ENCODE assay signal across 8 cellular contexts in the genomic region with DNA sequence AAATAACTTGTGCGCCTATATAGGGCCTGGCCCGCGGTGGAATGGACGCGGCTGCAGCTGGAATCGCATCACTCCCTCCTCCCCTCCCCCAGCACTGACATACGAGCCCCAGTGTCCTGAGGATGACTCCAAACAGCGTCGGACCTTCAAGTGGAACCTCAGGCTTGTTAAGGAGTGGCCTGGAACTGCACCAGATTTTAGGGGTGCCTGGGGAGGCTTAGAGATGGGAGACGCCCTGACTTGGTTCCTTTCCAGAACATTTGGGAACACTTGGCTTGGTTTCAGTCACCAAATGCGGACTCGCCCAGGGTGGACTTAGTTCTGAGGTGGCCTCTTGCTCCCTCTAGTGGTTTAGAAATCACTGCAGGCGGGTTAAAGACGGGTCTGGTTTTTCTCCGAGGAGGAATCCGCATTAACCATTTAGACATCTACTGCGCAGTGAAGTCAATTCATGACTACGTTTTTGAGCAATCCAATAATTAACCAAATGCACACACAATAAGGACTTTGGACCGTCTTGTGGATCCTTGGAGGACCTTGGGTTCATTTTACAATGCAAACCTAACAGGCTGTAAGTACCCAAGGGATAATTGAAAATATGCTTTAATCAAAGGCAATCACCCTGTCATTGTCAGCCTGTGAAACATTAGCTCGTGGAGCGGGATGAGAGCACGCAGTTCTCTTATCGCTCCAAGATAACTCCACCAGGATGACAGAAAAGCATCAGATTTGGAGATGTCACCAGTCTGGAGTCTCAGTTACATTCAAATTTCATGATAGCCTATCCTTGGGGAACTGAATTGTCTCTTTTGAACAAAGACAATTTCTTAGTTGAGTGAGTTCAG. TPM values are rescaled to one million over a fixed set of nuclear protein-coding genes. Genes with fewer than 3 reads are reported as not detected.
A peak's percentile ranks its signal among the peaks of the same experiment; 100 is the strongest.
DNase-seq lines count a peak whose midpoint lies in the region; ATAC-seq, FAIRE-seq and TF ChIP-seq lines count a peak whose summit lies in the region.

No MANE protein-coding gene starts in this region.

- no peak overlapping the region for H3K9ac ChIP-seq in liver (ENCODE audit: low read depth in 1 of 2, low read length in 2 of 2)

- peaks cover 4% of the 10 kb centered on the region for H3K4me1 Mint-ChIP-seq in activated CD4-positive, alpha-beta T cell treated with anti-CD3 and anti-CD28 coated beads, Interleukin-2, amount 10 ng/mL, durations not matched to agents 24 days and 14 days

- H3K27me3 Mint-ChIP-seq in activated CD4-positive, alpha-beta T cell treated with anti-CD3 and anti-CD28 coated beads, Interleukin-2, amount 10 ng/mL, durations not matched to agents 24 days and 14 days = peaks cover 26% of the 10 kb centered on the region

- peaks cover 29% of the 10 kb centered on the region for H3K27me3 ChIP-seq in ectodermal cell (ENCODE audit: control insufficient read depth, insufficient read depth, low read length, poor library complexity, severe bottlenecking)
- H3K27me3 ChIP-seq in liver (ENCODE audit: control insufficient read depth in 4 of 4, insufficient read depth in 4 of 4, low read length in 3 of 4) = no peaks in the 10 kb centered on the region

- H3K9me3 Mint-ChIP-seq in activated CD4-positive, alpha-beta T cell treated with anti-CD3 and anti-CD28 coated beads, Interleukin-2, amount 10 ng/mL, durations not matched to agents 24 days and 14 days = no peaks in the 10 kb centered on the region

- peak; percentile 78 for FAIRE-seq in GM12892 (lab: Jason Lieb, UNC)

- H3K9me3 ChIP-seq in ectodermal cell (ENCODE audit: control insufficient read depth, low read length) = no peaks in the 10 kb centered on the region
- H3K9me3 ChIP-seq in liver (ENCODE audit: control insufficient read depth in 4 of 4, low read length in 3 of 4) = no peaks in the 10 kb centered on the region

- peak overlapping the region; percentile 24 for H3K4me3 ChIP-seq in ectodermal cell (ENCODE audit: insufficient read depth, low read depth, low read length)
- H3K4me3 ChIP-seq in liver (ENCODE audit: low read depth in 1 of 3, low read length in 3 of 3) = peak overlapping the region; percentile 41 to 77 (median 56)

- no peak for DNase-seq in GM12892 (ENCODE audit: insufficient read length)
- DNase-seq in NCI-H446 treated with DMSO at 0.1 percent for 48 hours (lab: John Stamatoyannopoulos, UW) = peak; percentile 39
- peak; percentile 87 for DNase-seq in activated CD4-positive, alpha-beta T cell treated with anti-CD3 and anti-CD28 coated beads, Interleukin-2, amount 10 ng/mL, durations not matched to agents 24 days and 14 days
- DNase-seq in stimulated activated CD4-positive, alpha-beta T cell treated with anti-CD3 and anti-CD28 coated beads, TNF-alpha, amount 100 ng/mL, for 4 hours (ENCODE audit: low read depth in 3 of 3) = peak in 2 of 3 experiments; percentile 8 to 24

- no peaks in the 10 kb centered on the region for H3K36me3 Mint-ChIP-seq in activated CD4-positive, alpha-beta T cell treated with anti-CD3 and anti-CD28 coated beads, Interleukin-2, amount 10 ng/mL, durations not matched to agents 24 days and 14 days (ENCODE audit: low read depth)

- peak; percentile 99 to 100 for TF ChIP-seq RAD21 in liver (IDR thresholded peaks at IDR 0.05)

- H3K4me1 ChIP-seq in ectodermal cell (ENCODE audit: control insufficient read depth, insufficient read depth, low read length) (no peaks in the 10 kb centered on the region), liver (ENCODE audit: control insufficient read depth in 4 of 4, insufficient read depth in 4 of 4, low read length in 3 of 4) (peaks cover 0 to 5% (median 4%) of the 10 kb centered on the region in 4 donors)

- peak overlapping the region; percentile 49 for H3K4me3 Mint-ChIP-seq in activated CD4-positive, alpha-beta T cell treated with anti-CD3 and anti-CD28 coated beads, Interleukin-2, amount 10 ng/mL, durations not matched to agents 24 days and 14 days

- WGBS in ectodermal cell, 2 experiments = 6 to 7% methylated on average over 23 of the region's 23 CpGs
- under 1% methylated on average over 23 of the region's 23 CpGs for WGBS in liver

- TF ChIP-seq CTCF in 22Rv1 (IDR thresholded peaks at IDR 0.05) (peak; percentile 88), liver (IDR thresholded peaks at IDR 0.05; ENCODE audit: low read depth, low read length, missing input control) (peak; percentile 93)

- TF ChIP-seq POLR2A in GM12892 (IDR thresholded peaks at IDR 0.05; ENCODE audit: low read depth, low read length) = no peak

- no peaks in the 10 kb centered on the region for H3K36me3 ChIP-seq in ectodermal cell (ENCODE audit: control insufficient read depth, insufficient read depth, low read length)
- H3K36me3 ChIP-seq in liver (ENCODE audit: control insufficient read depth in 4 of 4, insufficient read depth in 3 of 4, low read depth in 1 of 4, low read length in 3 of 4) = no peaks in the 10 kb centered on the region

- H3K27ac ChIP-seq in 22Rv1 = no peak overlapping the region
- no peak overlapping the region for H3K27ac ChIP-seq in ectodermal cell (ENCODE audit: insufficient read depth, low read depth, low read length, poor library complexity, severe bottlenecking)
- H3K27ac ChIP-seq in liver (ENCODE audit: low read depth in 1 of 2, low read length in 2 of 2) = no peak overlapping the region

- intact Hi-C loops in activated CD4-positive, alpha-beta T cell treated with anti-CD3 and anti-CD28 coated beads, Interleukin-2, amount 10 ng/mL, durations not matched to agents 24 days and 14 days (cut with micrococcal nuclease) = loop anchor here (1.0 to 5.0 kb wide), 2 partner anchors 288 to 1021 kb away; no protein-coding TSS in a partner anchor

- ATAC-seq in HG03378 (IDR thresholded peaks at IDR 0.05; ENCODE audit: unreplicated experiment) = peak; percentile 64

- H3K27ac Mint-ChIP-seq in activated CD4-positive, alpha-beta T cell treated with anti-CD3 and anti-CD28 coated beads, Interleukin-2, amount 10 ng/mL, durations not matched to agents 24 days and 14 days = no peak overlapping the region

TF ChIP-seq in liver, 16 proteins besides CTCF, POLR2A, EP300 and RAD21:
- TF ChIP-seq SP1 (IDR thresholded peaks at IDR 0.05) (peak; percentile 34), FOXA2 (IDR thresholded peaks at IDR 0.05) (no peak), NR2F2 (IDR thresholded peaks at IDR 0.05) (peak; percentile 60), RXRA (IDR thresholded peaks at IDR 0.05) (peak; percentile 53 to 66), HNF4A (conservative IDR thresholded peaks at IDR 0.05) (peak in 1 of 2 donors; percentile 33), YY1 (IDR thresholded peaks at IDR 0.05) (no peak)

RNA-seq across cellular contexts. Expression of a gene that starts 11.2 kb away (rescaled TPM):
- polyA plus RNA-seq in GM12892 (2012; ENCODE audit: missing spikeins) = 0.93 TPM
- total RNA-seq in activated CD4-positive, alpha-beta T cell treated with anti-CD3 and anti-CD28 coated beads, Interleukin-2, amount 10 ng/mL, durations not matched to agents 24 days and 14 days = 0.28 and 0.54 TPM in 2 replicates
- 5.5 TPM for polyA plus RNA-seq in ectodermal cell (2013, experiment 1 of 4)
- polyA plus RNA-seq in ectodermal cell (2013, experiment 2 of 4) = 6.2 TPM
- 5.9 TPM for polyA plus RNA-seq in ectodermal cell (2013, experiment 3 of 4)
- polyA plus RNA-seq in ectodermal cell (2013, experiment 4 of 4) = 8.0 TPM
- total RNA-seq in liver = 10 to 100 TPM in 1 of 2 donors, 1 to 10 TPM in 1; 6.5 to 37.0 TPM
- polyA plus RNA-seq in liver = 1 to 10 TPM; 6.5 to 8.7 TPM
